In the genomic region with DNA sequence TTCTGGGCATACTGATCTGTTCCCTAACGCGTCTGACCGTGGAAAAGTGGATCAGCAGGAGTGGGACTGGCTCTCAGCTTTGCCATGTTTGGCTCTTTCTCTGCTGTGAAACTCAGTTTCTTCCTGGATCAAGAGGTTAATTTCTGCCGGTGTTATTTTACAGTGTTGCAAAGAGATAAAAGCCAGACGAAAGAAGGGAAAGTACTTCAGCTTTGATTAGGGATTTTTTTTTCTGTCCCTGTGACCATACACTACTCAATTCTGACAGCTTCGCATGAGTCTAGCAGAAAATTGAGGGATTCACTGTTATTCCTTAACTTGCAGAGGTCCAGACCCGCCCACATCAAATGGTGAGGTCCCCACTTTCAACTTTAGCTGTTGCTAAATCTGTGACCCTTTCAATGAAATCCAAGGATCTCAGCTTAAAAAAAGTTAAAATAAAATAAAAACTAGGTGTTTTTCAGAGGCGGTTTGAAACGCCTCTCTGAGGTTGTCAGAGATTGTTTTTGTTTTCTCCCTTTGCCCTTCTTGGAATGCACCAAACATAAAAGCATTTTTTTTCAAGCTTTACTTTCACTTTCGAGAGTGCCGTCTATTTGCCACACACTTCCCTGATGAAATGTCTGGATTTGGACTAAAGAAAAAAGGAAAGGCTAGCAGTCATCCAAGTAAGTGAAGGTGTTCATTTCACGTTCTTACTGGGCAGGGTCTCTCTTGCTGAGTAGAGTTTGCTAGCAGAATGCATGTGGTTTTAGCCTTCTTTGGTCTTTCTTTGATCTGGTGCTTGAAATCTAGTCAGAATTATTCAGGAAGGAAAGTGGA, we compare ENCODE assay signal across 8 cellular contexts. TPM values are rescaled to one million over a fixed set of nuclear protein-coding genes. Genes with fewer than 3 reads are reported as not detected.
DNase-seq lines count a peak whose midpoint lies in the region; ATAC-seq and TF ChIP-seq lines count a peak whose summit lies in the region.

Gene TLR3, plus strand, starts transcription at position 576 of the 822 bp plus-strand sequence. CDS start 7,464 bp downstream, outside the sequence.

- H2BK20ac ChIP-seq in H9 (ENCODE audit: low read depth, low read length, poor library complexity, severe bottlenecking): no peak within 1 kb of the TSS

- H2AK5ac ChIP-seq in H9 (ENCODE audit: insufficient read length, low read length): no peak within 1 kb of the TSS

- TF ChIP-seq EP300 in suprapubic skin (IDR thresholded peaks at IDR 0.05): no peak

- H3K9ac ChIP-seq in KMS-11 (peak within 1 kb of the TSS; percentile 37; the same call in 1 of the 2 replicates), H9 (ENCODE audit: extremely low read depth, insufficient read length, low read length) (no peak within 1 kb of the TSS)

- H4K5ac ChIP-seq in H9 (ENCODE audit: insufficient read length, low read depth, low read length): no peak within 1 kb of the TSS

- in situ Hi-C loops in astrocyte of the spinal cord (cut with HindIII; ENCODE audit: low sequenced_read_pairs): no loop called here

- no peaks in the 10 kb centered on the region for H3K27me3 Mint-ChIP-seq in H9 (ENCODE audit: low read depth)

- TF ChIP-seq POLR2A in suprapubic skin (IDR thresholded peaks at IDR 0.05): no peak

- H2BK5ac ChIP-seq in H9 (ENCODE audit: insufficient read length, low read length): no peak within 1 kb of the TSS

- H3K4me3 Mint-ChIP-seq in H9: no peak within 1 kb of the TSS

- no peaks in the 10 kb centered on the region for H4K20me1 ChIP-seq in KMS-11 (ENCODE audit: insufficient read depth)
- no peaks in the 10 kb centered on the region for H4K20me1 ChIP-seq in H9 (ENCODE audit: control insufficient read depth, insufficient read depth, insufficient read length)

- no peak within 1 kb of the TSS for H3K14ac ChIP-seq in H9 (ENCODE audit: insufficient read depth, low read length)

- H3K4me3 ChIP-seq in KMS-11 (IDR thresholded peaks at IDR 0.05; ENCODE audit: insufficient read depth, low read depth, low read length): no peak within 1 kb of the TSS
- H3K4me3 ChIP-seq in astrocyte of the spinal cord (ENCODE audit: low read depth, low read length): peak within 1 kb of the TSS; percentile 50
- peak within 1 kb of the TSS; percentile 57 for H3K4me3 ChIP-seq in suprapubic skin

- H3K4ac ChIP-seq in H9 (ENCODE audit: low read depth, low read length): no peak within 1 kb of the TSS

- H4K8ac ChIP-seq in H9 (replicated peaks; ENCODE audit: insufficient read length, low read depth, low read length): no peak within 1 kb of the TSS

- H2AFZ ChIP-seq in KMS-11 (ENCODE audit: low read depth): peak within 1 kb of the TSS; percentile 92
- no peak within 1 kb of the TSS for H2AFZ ChIP-seq in H9 (ENCODE audit: low read length)

- no peaks in the 10 kb centered on the region for H3K36me3 Mint-ChIP-seq in H9 (ENCODE audit: insufficient read depth in 1 of 3, low read depth in 3 of 3)

- no peak within 1 kb of the TSS for H2BK15ac ChIP-seq in H9 (ENCODE audit: low read depth, low read length)

- H4K91ac ChIP-seq in H9 (ENCODE audit: insufficient read length, low read depth, low read length): no peak within 1 kb of the TSS

- peak; percentile 42 for DNase-seq in DMS53 (lab: John Stamatoyannopoulos, UW)
- DNase-seq in astrocyte of the spinal cord (ENCODE audit: low read depth, low spot score): peak; percentile 62
- DNase-seq in left lobe of liver (ENCODE audit: low spot score): no peak
- no peak for DNase-seq in suprapubic skin (ENCODE audit: low spot score in 2 of 2)
- no peak for DNase-seq in H9
- no peak for DNase-seq in NCI-H1105 (lab: John Stamatoyannopoulos, UW)
- DNase-seq in NOMO-1 treated with dmso at 0.1 percent for 144 hours (lab: John Stamatoyannopoulos, UW; ENCODE audit: unreplicated experiment): no peak

- no peak within 1 kb of the TSS for H3K56ac ChIP-seq in H9 (ENCODE audit: insufficient read length, low read depth, low read length)

- no peaks in the 10 kb centered on the region for H3K9me3 Mint-ChIP-seq in H9

- H3K27me3 ChIP-seq in KMS-11 (ENCODE audit: insufficient read depth, low read depth) (no peaks in the 10 kb centered on the region), suprapubic skin (no peaks in the 10 kb centered on the region), H9 (ENCODE audit: insufficient read depth, low read length) (no peaks in the 10 kb centered on the region)

- H3K4me2 ChIP-seq in KMS-11 (peak within 1 kb of the TSS; percentile 74), H9 (ENCODE audit: insufficient read depth, insufficient read length, low read length) (no peak within 1 kb of the TSS)

- H3K18ac ChIP-seq in H9 (ENCODE audit: insufficient read length, low read depth, low read length): no peak within 1 kb of the TSS

- peaks cover 15% of the 10 kb centered on the region for H3K4me1 ChIP-seq in KMS-11 (ENCODE audit: low read depth, poor library complexity, severe bottlenecking)
- H3K4me1 ChIP-seq in suprapubic skin: peaks cover 4% of the 10 kb centered on the region
- peaks cover 2% of the 10 kb centered on the region; the same call in 1 of the 2 replicates for H3K4me1 ChIP-seq in H9 (ENCODE audit: insufficient read depth, low read length)

- H3K4me1 Mint-ChIP-seq in H9: peaks cover 11 to 20% of the 10 kb centered on the region in 2 experiments

- no peak within 1 kb of the TSS for H3T11ph ChIP-seq in H9 (ENCODE audit: low read length)

- H3K36me3 ChIP-seq in KMS-11 (ENCODE audit: insufficient read depth) (no peaks in the 10 kb centered on the region), suprapubic skin (no peaks in the 10 kb centered on the region)

- no peak within 1 kb of the TSS for H3K23ac ChIP-seq in H9 (ENCODE audit: insufficient read length, low read depth, low read length)

- no peaks in the 10 kb centered on the region for H3K23me2 ChIP-seq in H9 (ENCODE audit: insufficient read length, low read depth, low read length, poor library complexity, severe bottlenecking)

- TF ChIP-seq CTCF in KMS-11 (conservative IDR thresholded peaks at IDR 0.05; ENCODE audit: low read depth, low read length) (no peak), astrocyte of the spinal cord (IDR thresholded peaks at IDR 0.05; ENCODE audit: low read depth, low read length) (no peak), suprapubic skin (IDR thresholded peaks at IDR 0.05) (no peak), H9 (conservative IDR thresholded peaks at IDR 0.05) (no peak)

- H3K79me1 ChIP-seq in H9 (ENCODE audit: insufficient read depth, low read depth, low read length, poor library complexity, severe bottlenecking): no peaks in the 10 kb centered on the region

- H2BK12ac ChIP-seq in H9 (ENCODE audit: insufficient read length, low read depth, low read length): no peak within 1 kb of the TSS

- H3K79me2 ChIP-seq in KMS-11 (ENCODE audit: insufficient read depth, low read depth) (no peaks in the 10 kb centered on the region), H9 (ENCODE audit: insufficient read depth, low read length) (no peaks in the 10 kb centered on the region)

- H3K27ac Mint-ChIP-seq in H9: no peak within 1 kb of the TSS

- peak; percentile 66 for ATAC-seq in left lobe of liver

- H3K27ac ChIP-seq in KMS-11: 0 out of 2 replicates have a peak within 1 kb of the TSS, but pooled peaks have one; percentile 1
- H3K27ac ChIP-seq in suprapubic skin: peak within 1 kb of the TSS; percentile 42
- H3K27ac ChIP-seq in H9 (ENCODE audit: insufficient read length, low read depth, low read length): no peak within 1 kb of the TSS

- H2BK120ac ChIP-seq in H9 (ENCODE audit: low read depth, low read length, poor library complexity, severe bottlenecking): no peak within 1 kb of the TSS

- 2% methylated on average over 12 of the region's 12 CpGs for WGBS in suprapubic skin
- WGBS in H9 (ENCODE audit: extremely low coverage, insufficient read length, low lambda C conversion rate): no CpG with 5 or more reads among the region's 12 CpGs

- H3K9me3 ChIP-seq in suprapubic skin (no peaks in the 10 kb centered on the region), H9 (ENCODE audit: control insufficient read depth, low read depth, low read length) (no peaks in the 10 kb centered on the region)

RNA-seq across cellular contexts. Expression of gene TLR3, which starts in this region (rescaled TPM):
- 7.7 TPM for total RNA-seq in left lobe of liver
- 1 to 10 TPM; 3.1 to 6.1 (median 4.4) TPM for total RNA-seq in suprapubic skin
- 0.92 and 0.97 TPM in 2 replicates for total RNA-seq in H9 (2021)

Comparison
In these comparisons a context has a peak if more than half of its experiments do, and no peak if none do; other contexts are left out.
1. DNase-seq: peak in DMS53 (single experiment) and astrocyte of the spinal cord (single experiment); none in left lobe of liver (single experiment), suprapubic skin (0 of 2), H9 (single experiment), NCI-H1105 (single experiment) and NOMO-1 treated with dmso at 0.1 percent for 144 hours (single experiment).